In the genomic region with DNA sequence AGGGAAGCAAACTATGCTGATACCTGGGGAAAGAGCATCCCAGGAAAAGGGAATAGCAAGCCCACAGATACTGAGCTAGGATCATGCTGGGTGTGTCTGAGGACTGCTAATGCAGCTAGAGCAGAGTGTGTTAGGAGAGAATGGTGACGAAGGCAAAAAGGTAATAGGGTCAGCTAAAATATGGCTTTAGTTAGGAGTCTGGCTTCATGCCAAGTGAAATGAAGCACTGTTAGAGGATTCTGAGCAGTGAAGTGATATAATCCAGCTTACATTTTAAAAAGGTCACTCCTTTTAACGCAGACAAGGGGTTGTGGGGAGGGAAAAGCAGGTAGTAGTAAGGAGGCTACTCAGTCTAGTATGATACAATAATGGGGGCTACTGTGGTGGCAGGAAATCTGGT, we compare ENCODE assay signal across 26 cellular contexts. TPM values are rescaled to one million over a fixed set of nuclear protein-coding genes. Genes with fewer than 3 reads are reported as not detected.
DNase-seq lines count a peak whose midpoint lies in the region; ATAC-seq, FAIRE-seq and TF ChIP-seq lines count a peak whose summit lies in the region.
"Had no signal": no experiment of that assay in that cellular context is flagged by ENCODE, and none has a peak within 500 bp of the region (broad histone marks: within the 10 kb centered on the region; RNA-seq: fewer than 3 reads in every experiment).

No MANE protein-coding gene starts in this region.

- no peak for TF ChIP-seq EP300 in K562 (IDR thresholded peaks at IDR 0.05; ENCODE audit: low read length)

- no peak overlapping the region for H3K27ac ChIP-seq in K562 (ENCODE audit: extremely low read depth, low read depth, low read length)
- H3K27ac ChIP-seq: Peyer's patch, SJSA1 had no signal

- CTCF ChIA-PET in K562 (lab: Yijun Ruan, JAX; ENCODE audit: low intra/inter-chr PET ratio) = no interaction called here

- TF ChIP-seq CTCF in AG09319 (IDR thresholded peaks at IDR 0.05; ENCODE audit: low read depth, low read length) = no peak
- TF ChIP-seq CTCF in K562 (IDR thresholded peaks at IDR 0.05 in 2 of 3, conservative IDR thresholded peaks at IDR 0.05 in 1 of 3; ENCODE audit: insufficient read depth in 2 of 3, low read depth in 1 of 3, low read length in 3 of 3) = no peak

- POLR2A ChIA-PET in K562 (lab: Yijun Ruan, JAX) = interaction anchor here (1.0 kb wide), 1 partner anchor 10 kb away, joined by 3 read pairs; no protein-coding TSS in a partner anchor

- H2AFZ ChIP-seq in K562 (ENCODE audit: low read depth, low read length) = no peak overlapping the region

- 60% methylated on average over 2 of the region's 2 CpGs for WGBS in K562 (ENCODE audit: insufficient coverage, low coverage, missing lambda C conversion rate)

- no peaks in the 10 kb centered on the region for H3K79me2 ChIP-seq in K562 (ENCODE audit: control insufficient read depth, insufficient read depth, low read length)

- H3K9ac ChIP-seq in K562 (ENCODE audit: insufficient read depth in 1 of 2, low read depth in 2 of 2, low read length in 2 of 2) = no peak overlapping the region

- H3K4me2 ChIP-seq in K562 (ENCODE audit: insufficient read depth, low read length) = no peak overlapping the region

- no peaks in the 10 kb centered on the region for H3K9me3 Mint-ChIP-seq in activated naive CD4-positive, alpha-beta T cell treated with anti-CD3 and anti-CD28 coated beads, Interleukin-2, amount 50 U/mL, for 72 hours
- H3K9me3 Mint-ChIP-seq: HFFc6 had no signal

- no peaks in the 10 kb centered on the region; the same call in 1 of the 2 replicates for H3K9me3 ChIP-seq in K562 (replicated peaks; ENCODE audit: control insufficient read depth, insufficient read depth, low read depth, low read length)
- H3K9me3 ChIP-seq: MG63, Peyer's patch, SJSA1 had no signal

- in situ Hi-C loops in K562 (cut with MboI) = no loop called here

- no peaks in the 10 kb centered on the region for H3K9me1 ChIP-seq in K562 (ENCODE audit: control insufficient read depth, insufficient read depth, low read length)

- H3K4me3 ChIP-seq in K562 = no peak overlapping the region
- H3K4me3 ChIP-seq: MG63, Peyer's patch, SJSA1 had no signal

- H4K20me1 ChIP-seq in K562 (replicated peaks; ENCODE audit: control insufficient read depth, insufficient read depth, low read length) = no peaks in the 10 kb centered on the region

- peak; percentile 14 for DNase-seq in AG09319 (ENCODE audit: extremely low read depth, low read depth)
- peak; percentile 42 for DNase-seq in NCI-H2227 treated with DMSO at 0.1 percent for 48 hours (lab: John Stamatoyannopoulos, UW)
- no peak for DNase-seq in K562 (ENCODE audit: extremely low read depth in 1 of 4, low spot score in 3 of 4)
- DNase-seq in fibroblast of the conjunctiva (ENCODE audit: low read depth) = peak; percentile 13
- DNase-seq in HCEC 1CT = no peak
- no peak for DNase-seq in activated naive CD4-positive, alpha-beta T cell treated with anti-CD3 and anti-CD28 coated beads, Interleukin-2, amount 50 U/mL, for 72 hours (ENCODE audit: low spot score in 2 of 2)
- DNase-seq: H7, HFFc6, MG63, NCI-H1417, NCI-H1694 treated with DMSO at 0.1 percent for 48 hours, NCI-H2081 treated with DMSO at 0.1 percent for 48 hours, NCI-H2171 treated with DMSO at 0.1 percent for 48 hours, NCI-H446 treated with DMSO at 0.1 percent for 48 hours, NCI-H526 treated with DMSO at 0.1 percent for 48 hours, Peyer's patch had no signal

- ATAC-seq in K562 (no peak), HG03175 (IDR thresholded peaks at IDR 0.05; ENCODE audit: unreplicated experiment) (no peak), GM19324 (IDR thresholded peaks at IDR 0.05; ENCODE audit: low FRiP score, unreplicated experiment) (no peak)
- no peak for ATAC-seq in activated naive CD4-positive, alpha-beta T cell treated with anti-CD3 and anti-CD28 coated beads, Interleukin-2, amount 50 U/mL, for 72 hours
- ATAC-seq: Right ventricle myocardium inferior had no signal

- intact Hi-C loops in K562 (cut with micrococcal nuclease) = no loop called here

- no peaks in the 10 kb centered on the region for H3K4me1 ChIP-seq in K562 (replicated peaks in 1 of 2; ENCODE audit: control insufficient read depth in 2 of 2, insufficient read depth in 2 of 2, low read length in 2 of 2)
- H3K4me1 ChIP-seq: Peyer's patch, SJSA1 had no signal

- H3K27me3 ChIP-seq in K562 (ENCODE audit: control insufficient read depth in 2 of 2, insufficient read depth in 2 of 2, low read length in 2 of 2) = no peaks in the 10 kb centered on the region
- H3K27me3 ChIP-seq: MG63, Peyer's patch, SJSA1 had no signal

- FAIRE-seq in K562 (lab: Jason Lieb, UNC) = no peak
- FAIRE-seq: A204.1, G401.6, GM18507, GM19239 had no signal

- TF ChIP-seq POLR2A in K562 (conservative IDR thresholded peaks at IDR 0.05) = no peak

- H3K36me3 Mint-ChIP-seq in activated naive CD4-positive, alpha-beta T cell treated with anti-CD3 and anti-CD28 coated beads, Interleukin-2, amount 50 U/mL, for 72 hours = peaks cover 6% of the 10 kb centered on the region in 2 donors

- peaks cover 30% of the 10 kb centered on the region; the same call in 2 of the 3 replicates for H3K36me3 ChIP-seq in K562 (ENCODE audit: control insufficient read depth, insufficient read depth, low read length)

- peak overlapping the region in 1 of 2 donors; percentile 1 for H3K27ac Mint-ChIP-seq in activated naive CD4-positive, alpha-beta T cell treated with anti-CD3 and anti-CD28 coated beads, Interleukin-2, amount 50 U/mL, for 72 hours
- H3K27ac Mint-ChIP-seq: B cell, HFFc6 had no signal

- no TSS peak for BruUV-seq in K562 (replicated peaks; lab: Mats Ljungman, UMichigan)

- no peak for TF ChIP-seq RAD21 in K562 (CRISPR knock-in tag; conservative IDR thresholded peaks at IDR 0.05 in 1 of 2, IDR thresholded peaks at IDR 0.05 in 1 of 2)

TF ChIP-seq in K562, 482 proteins besides CTCF, POLR2A, EP300 and RAD21:
- no peak for TF ChIP-seq EWSR1 (IDR thresholded peaks at IDR 0.05; ENCODE audit: borderline replicate concordance, low read depth, partially characterized antibody)
- peak; percentile 85 for TF ChIP-seq NFIC (IDR thresholded peaks at IDR 0.05)
- TF ChIP-seq NFIX (CRISPR knock-in tag; IDR thresholded peaks at IDR 0.05; ENCODE audit: low read depth) = peak; percentile 33; the same call in 1 of the 2 replicates

RNA-seq across cellular contexts. Expression of a gene that starts 30.4 kb away (rescaled TPM):
- 31.4 and 68.3 TPM in 2 replicates for total RNA-seq in K562 (2011; cell fraction: chromatin; rRNA removed; ENCODE audit: low replicate concordance)
- total RNA-seq in K562 (2011; cell fraction: nucleolus; rRNA removed) = 7.0 and 12.6 TPM in 2 replicates
- total RNA-seq in K562 (2011; cell fraction: nucleoplasm; rRNA removed) = 19.9 and 21.0 TPM in 2 replicates
- 9.5 and 14.1 TPM in 2 replicates for total RNA-seq in K562 (2014; rRNA removed)
- 11.8 and 13.5 TPM in 2 replicates for total RNA-seq in K562 (2014; rRNA removed; fragmentation: Illumina TruSeq; extraction: Trizol)
- 10.4 and 12.1 TPM in 2 replicates for total RNA-seq in K562 (2015; rRNA removed; fragmentation: Illumina TruSeq; extraction: Trizol)
- total RNA-seq in K562 (2021) = 10.4 and 11.5 TPM in 2 replicates
- polyA plus RNA-seq in K562 (2011; rRNA removed) = 12.0 and 13.0 TPM in 2 replicates
- 5.9 and 6.3 TPM in 2 replicates for polyA plus RNA-seq in K562 (2011; cell fraction: cytosol; rRNA removed)
- polyA plus RNA-seq in K562 (2011; cell fraction: nucleus; rRNA removed) = 12.6 and 13.0 TPM in 2 replicates
- polyA plus RNA-seq in K562 (2012) = 5.9 TPM in 2 replicates
- polyA plus RNA-seq in K562 (2014; fragmentation: Illumina TruSeq; extraction: Trizol) = 6.4 and 7.6 TPM in 2 replicates
- polyA plus RNA-seq in K562 (2014; fragmentation: Nextera tagmentation; extraction: Ambion mirVana) = 1 to 10 TPM in 1 of 2 experiments, under 1 TPM in 1; 0.55 to 1.1 TPM
- 5.1 and 5.4 TPM in 2 replicates for polyA plus RNA-seq in K562 (2014; rRNA removed)
- polyA minus RNA-seq in K562 (2011; rRNA and poly(A)+ RNA removed) = 20.5 and 27.6 TPM in 2 replicates
- 6.0 and 8.6 TPM in 2 replicates for polyA minus RNA-seq in K562 (2011; cell fraction: cytosol; rRNA and poly(A)+ RNA removed)
- 12.5 and 29.1 TPM in 2 replicates for polyA minus RNA-seq in K562 (2011; cell fraction: nucleus; rRNA and poly(A)+ RNA removed)
- total RNA-seq in activated naive CD4-positive, alpha-beta T cell treated with anti-CD3 and anti-CD28 coated beads, Interleukin-2, amount 50 U/mL, for 72 hours = 10 to 100 TPM; 28.6 to 29.4 TPM

RNA-seq across cellular contexts. Expression of a gene that starts 52.2 kb away (rescaled TPM):
- total RNA-seq in K562 (2011; cell fraction: chromatin; rRNA removed; ENCODE audit: low replicate concordance) = 2.0 and 3.6 TPM in 2 replicates
- 1.4 and 2.0 TPM in 2 replicates for total RNA-seq in K562 (2011; cell fraction: nucleolus; rRNA removed)
- total RNA-seq in K562 (2011; cell fraction: nucleoplasm; rRNA removed) = 2.9 and 3.5 TPM in 2 replicates
- 0.24 and 0.73 TPM in 2 replicates for total RNA-seq in K562 (2014; rRNA removed)
- 0.55 and 0.89 TPM in 2 replicates for total RNA-seq in K562 (2014; rRNA removed; fragmentation: Illumina TruSeq; extraction: Trizol)
- 0.45 and 0.69 TPM in 2 replicates for total RNA-seq in K562 (2015; rRNA removed; fragmentation: Illumina TruSeq; extraction: Trizol)
- total RNA-seq in K562 (2021) = 0.40 and 0.51 TPM in 2 replicates
- 1.2 and 1.6 TPM in 2 replicates for polyA plus RNA-seq in K562 (2011; rRNA removed)
- 0.42 and 0.96 TPM in 2 replicates for polyA plus RNA-seq in K562 (2011; cell fraction: cytosol; rRNA removed)
- 4.1 and 4.8 TPM in 2 replicates for polyA plus RNA-seq in K562 (2011; cell fraction: nucleus; rRNA removed)
- polyA plus RNA-seq in K562 (2012) = 0.70 and 0.73 TPM in 2 replicates
- polyA plus RNA-seq in K562 (2014; fragmentation: Illumina TruSeq; extraction: Trizol) = 0.43 and 0.89 TPM in 2 replicates
- 1 to 10 TPM in 1 of 2 experiments, under 1 TPM in 1; 0.67 to 1.0 TPM for polyA plus RNA-seq in K562 (2014; fragmentation: Nextera tagmentation; extraction: Ambion mirVana)
- polyA plus RNA-seq in K562 (2014; rRNA removed) = 0.52 and 1.1 TPM in 2 replicates
- polyA minus RNA-seq in K562 (2011; rRNA and poly(A)+ RNA removed) = 2.6 and 3.5 TPM in 2 replicates
- polyA minus RNA-seq in K562 (2011; cell fraction: cytosol; rRNA and poly(A)+ RNA removed) = not detected in 2 replicates
- 1.5 and 4.1 TPM in 2 replicates for polyA minus RNA-seq in K562 (2011; cell fraction: nucleus; rRNA and poly(A)+ RNA removed)
- 1 to 10 TPM in 1 of 2 donors, under 1 TPM in 1; 0.34 to 1.4 TPM for total RNA-seq in activated naive CD4-positive, alpha-beta T cell treated with anti-CD3 and anti-CD28 coated beads, Interleukin-2, amount 50 U/mL, for 72 hours
- polyA plus RNA-seq: CD14-positive monocyte had no signal

Comparison
In these comparisons a context has a peak if more than half of its experiments do, and no peak if none do; other contexts are left out.
1. DNase-seq: peak in AG09319 (single experiment), NCI-H2227 treated with DMSO at 0.1 percent for 48 hours (single experiment) and fibroblast of the conjunctiva (single experiment); none in K562 (0 of 4), HCEC 1CT (single experiment) and activated naive CD4-positive, alpha-beta T cell treated with anti-CD3 and anti-CD28 coated beads, Interleukin-2, amount 50 U/mL, for 72 hours (0 of 2).